In genomic region chr1:157158967-157159366, GRCh38 we compare ENCODE assay signal across 26 cellular contexts. TPM values are rescaled to one million over a fixed set of nuclear protein-coding genes. Genes with fewer than 3 reads are reported as not detected.
DNase-seq lines count a peak whose midpoint lies in the region; ATAC-seq, FAIRE-seq and TF ChIP-seq lines count a peak whose summit lies in the region.
"Had no signal": no experiment of that assay in that cellular context is flagged by ENCODE, and none has a peak within 500 bp of the region (broad histone marks: within the 10 kb centered on the region; RNA-seq: fewer than 3 reads in every experiment).

No MANE protein-coding gene starts in this region.

- no peaks in the 10 kb centered on the region for H3K23me2 ChIP-seq in H9 (ENCODE audit: insufficient read length, low read depth, low read length, poor library complexity, severe bottlenecking)
- H3K23me2 ChIP-seq in H1 (ENCODE audit: low read depth, low read length) = no peaks in the 10 kb centered on the region

- H3K4me2 ChIP-seq in H9 (ENCODE audit: insufficient read depth, insufficient read length, low read length) (no peak overlapping the region), IMR-90 (ENCODE audit: low read depth, low read length) (no peak overlapping the region), H1 (ENCODE audit: insufficient read depth in 1 of 2, low read depth in 2 of 2, low read length in 2 of 2) (no peak overlapping the region)

- no peak overlapping the region for H2BK15ac ChIP-seq in H9 (ENCODE audit: low read depth, low read length)
- no peak overlapping the region for H2BK15ac ChIP-seq in IMR-90 (ENCODE audit: low read depth, low read length)
- peak overlapping the region; percentile 53; the same call in 1 of the 2 replicates for H2BK15ac ChIP-seq in H1 (ENCODE audit: low read length)

- H4K5ac ChIP-seq in H9 (ENCODE audit: insufficient read length, low read depth, low read length) (no peak overlapping the region), IMR-90 (ENCODE audit: low read depth, low read length) (no peak overlapping the region), H1 (ENCODE audit: insufficient read length, low read depth, low read length) (no peak overlapping the region)

- H3K79me1 ChIP-seq in H9 (ENCODE audit: insufficient read depth, low read depth, low read length, poor library complexity, severe bottlenecking) (no peaks in the 10 kb centered on the region), IMR-90 (ENCODE audit: low read depth in 1 of 2, low read length in 2 of 2) (no peaks in the 10 kb centered on the region), H1 (ENCODE audit: low read depth, low read length) (no peaks in the 10 kb centered on the region)

- H3K23ac ChIP-seq in H9 (ENCODE audit: insufficient read length, low read depth, low read length) (no peak overlapping the region), IMR-90 (ENCODE audit: low read depth, low read length) (no peak overlapping the region), H1 (ENCODE audit: insufficient read length) (no peak overlapping the region)

- H3K9ac ChIP-seq in H9 (ENCODE audit: extremely low read depth, insufficient read length, low read length) (no peak overlapping the region), IMR-90 (ENCODE audit: low read depth, low read length) (no peak overlapping the region), H1 (replicated peaks in 1 of 4; ENCODE audit: extremely low read depth in 1 of 4, low read depth in 3 of 4, low read length in 3 of 4) (no peak overlapping the region)
- H3K9ac ChIP-seq: GM23248 had no signal

- BruUV-seq in IMR-90 (replicated peaks; lab: Mats Ljungman, UMichigan) = no TSS peak

- WGBS in H9 (ENCODE audit: extremely low coverage, insufficient read length, low lambda C conversion rate) = no CpG with 5 or more reads among the region's 4 CpGs
- WGBS in IMR-90 (ENCODE audit: extremely low coverage in 2 of 2, insufficient read length in 1 of 2), 2 experiments = 50% methylated on average over 1 of the region's 4 CpGs; no CpG with 5 or more reads in 1 of the 2 experiments
- 69% methylated on average over 4 of the region's 4 CpGs; no CpG with 5 or more reads in 1 of the 2 experiments for whole genome bisulfite sequencing in H1 (ENCODE audit: extremely low coverage in 1 of 2, insufficient coverage in 1 of 2, insufficient read length in 1 of 2, insufficient replicate concordance in 2 of 2, low coverage in 1 of 2, low lambda C conversion rate in 2 of 2, missing lambda C conversion rate in 1 of 2), 2 experiments

- H4K20me1 ChIP-seq in H9 (ENCODE audit: control insufficient read depth, insufficient read depth, insufficient read length) (no peaks in the 10 kb centered on the region), IMR-90 (ENCODE audit: insufficient read depth, low read length) (no peaks in the 10 kb centered on the region), H1 (replicated peaks in 1 of 2; ENCODE audit: control insufficient read depth in 1 of 2, insufficient read depth in 2 of 2, low read length in 2 of 2) (no peaks in the 10 kb centered on the region)

- H4K91ac ChIP-seq in H9 (ENCODE audit: insufficient read length, low read depth, low read length) = no peak overlapping the region
- H4K91ac ChIP-seq in IMR-90 (ENCODE audit: insufficient read depth, low read depth, low read length) = no peak overlapping the region
- no peak overlapping the region for H4K91ac ChIP-seq in H1 (replicated peaks; ENCODE audit: insufficient read length, low read length)

- no peak overlapping the region for H3K4ac ChIP-seq in H9 (ENCODE audit: low read depth, low read length)
- H3K4ac ChIP-seq in IMR-90 (ENCODE audit: low read depth, low read length) = no peak overlapping the region
- peak overlapping the region; percentile 10 for H3K4ac ChIP-seq in H1 (replicated peaks; ENCODE audit: insufficient read length, low read depth, low read length)

- CTCF ChIA-PET in IMR-90 (lab: Yijun Ruan, JAX) = interaction anchor here (4.9 kb wide), 1 partner anchor 70 kb away, joined by 88 read pairs; no protein-coding TSS in a partner anchor
- CTCF ChIA-PET in H1 (lab: Charles Lee; ENCODE audit: partially characterized antibody) = interaction anchor here (1.2 to 9.4 kb wide), 2 partner anchors 32 to 71 kb away, joined by 3 to 218 read pairs; no protein-coding TSS in a partner anchor

- H3K27me3 Mint-ChIP-seq in H9 (ENCODE audit: low read depth) (peaks cover 2% of the 10 kb centered on the region), neural crest cell (ENCODE audit: low read depth) (peaks cover 2% of the 10 kb centered on the region)

- H3K4me1 ChIP-seq in H9 (ENCODE audit: insufficient read depth, low read length) (peaks cover 13% of the 10 kb centered on the region; the same call in 1 of the 2 replicates), IMR-90 (ENCODE audit: control insufficient read depth, insufficient read depth, low read length) (peaks cover 11% of the 10 kb centered on the region), H1 (replicated peaks in 1 of 4; ENCODE audit: control insufficient read depth in 3 of 4, insufficient read depth in 4 of 4, low read length in 3 of 4) (peaks cover 16 to 28% (median 19%) of the 10 kb centered on the region in 4 experiments)
- H3K4me1 ChIP-seq in effector memory CD4-positive, alpha-beta T cell (ENCODE audit: control insufficient read depth, insufficient read depth, low read length, poor library complexity, severe bottlenecking) = peaks cover 16% of the 10 kb centered on the region

- no peaks in the 10 kb centered on the region for H3K36me3 Mint-ChIP-seq in H9 (ENCODE audit: insufficient read depth in 1 of 3, low read depth in 3 of 3)
- no peaks in the 10 kb centered on the region for H3K36me3 Mint-ChIP-seq in neural crest cell (ENCODE audit: low read depth)

- DNase-seq in H9 (no peak), IMR-90 (no peak), H1 (ENCODE audit: low read depth in 1 of 2, low spot score in 2 of 2) (no peak), neural crest cell (ENCODE audit: low read depth, low spot score) (no peak), DMS 273 (lab: John Stamatoyannopoulos, UW; ENCODE audit: unreplicated experiment) (no peak)
- no peak for DNase-seq in activated CD4-positive, alpha-beta T cell treated with anti-CD3 and anti-CD28 coated beads for 48 hours
- DNase-seq in effector memory CD4-positive, alpha-beta T cell = no peak
- DNase-seq: ACHN; BE2C; C1 segment of cervical spinal cord; Caco-2; CD4-positive, alpha-beta T cell; DMS153; DMS79; GDM1; GM23248; HFFc6 had no signal

- no peak overlapping the region for H2BK120ac ChIP-seq in H9 (ENCODE audit: low read depth, low read length, poor library complexity, severe bottlenecking)
- no peak overlapping the region for H2BK120ac ChIP-seq in IMR-90 (ENCODE audit: low read depth, low read length)
- no peak overlapping the region for H2BK120ac ChIP-seq in H1 (replicated peaks; ENCODE audit: low read depth, low read length)

- no peak for TF ChIP-seq POLR2A in IMR-90 (IDR thresholded peaks at IDR 0.05; ENCODE audit: low read depth, low read length)
- no peak for TF ChIP-seq POLR2A in H1 (IDR thresholded peaks at IDR 0.05; ENCODE audit: control extremely low read depth in 1 of 2, low read depth in 2 of 2, low read length in 2 of 2)

- H3K79me2 ChIP-seq in H9 (ENCODE audit: insufficient read depth, low read length) = no peaks in the 10 kb centered on the region
- H3K79me2 ChIP-seq in H1 (ENCODE audit: control insufficient read depth in 1 of 2, insufficient read depth in 2 of 2, low read length in 2 of 2) = no peaks in the 10 kb centered on the region

- H2AFZ ChIP-seq in H9 (ENCODE audit: low read length) (no peak overlapping the region), IMR-90 (replicated peaks; ENCODE audit: low read length, poor library complexity) (peak overlapping the region; percentile 9), H1 (ENCODE audit: low read length) (no peak overlapping the region)
- H2AFZ ChIP-seq: GM23248 had no signal

- no peaks in the 10 kb centered on the region for H3K27me3 ChIP-seq in H9 (ENCODE audit: insufficient read depth, low read length)
- H3K27me3 ChIP-seq in IMR-90 (ENCODE audit: control insufficient read depth, insufficient read depth, low read length) = peaks cover 3% of the 10 kb centered on the region; the same call in 1 of the 2 replicates
- no peaks in the 10 kb centered on the region; a peak in 1 of 7 replicates for H3K27me3 ChIP-seq in H1 (replicated peaks in 1 of 4; ENCODE audit: control insufficient read depth in 3 of 4, extremely low read depth in 1 of 4, insufficient read depth in 3 of 4, low read length in 3 of 4)
- H3K27me3 ChIP-seq in effector memory CD4-positive, alpha-beta T cell (replicated peaks; ENCODE audit: control insufficient read depth, insufficient read depth, low read length, poor library complexity, severe bottlenecking) = no peaks in the 10 kb centered on the region
- H3K27me3 ChIP-seq: BE2C had no signal

- H3K9me3 ChIP-seq in H9 (ENCODE audit: control insufficient read depth, low read depth, low read length) (no peaks in the 10 kb centered on the region), IMR-90 (ENCODE audit: control insufficient read depth, insufficient read depth, low read length) (no peaks in the 10 kb centered on the region), H1 (ENCODE audit: insufficient read depth in 2 of 2, low read depth in 1 of 2, low read length in 1 of 2) (no peaks in the 10 kb centered on the region)
- H3K9me3 ChIP-seq in effector memory CD4-positive, alpha-beta T cell (ENCODE audit: control insufficient read depth, low read length) = no peaks in the 10 kb centered on the region
- H3K9me3 ChIP-seq: BE2C, Caco-2 had no signal

- intact Hi-C loops in IMR-90 (cut with micrococcal nuclease) = no loop called here

- H3K36me3 ChIP-seq in IMR-90 (ENCODE audit: control insufficient read depth, insufficient read depth, low read length) (no peaks in the 10 kb centered on the region), H1 (ENCODE audit: control insufficient read depth in 2 of 4, insufficient read depth in 4 of 4, low read length in 3 of 4) (no peaks in the 10 kb centered on the region)
- H3K36me3 ChIP-seq in effector memory CD4-positive, alpha-beta T cell (ENCODE audit: control insufficient read depth, insufficient read depth, low read length) = no peaks in the 10 kb centered on the region
- H3K36me3 ChIP-seq: BE2C had no signal

- H3K4me3 Mint-ChIP-seq in H9 = no peak overlapping the region
- H3K4me3 Mint-ChIP-seq in neural crest cell = no peak overlapping the region
- H3K4me3 Mint-ChIP-seq: CD4-positive, alpha-beta T cell; HFFc6 had no signal

- H3K27ac Mint-ChIP-seq in H9 (peak overlapping the region in 2 of 3 experiments; percentile 59 to 78; a peak in 3 of 7 replicates), neural crest cell (ENCODE audit: unreplicated experiment) (peak overlapping the region; percentile 60)
- H3K27ac Mint-ChIP-seq: CD4-positive, alpha-beta T cell; HFFc6 had no signal

- POLR2A ChIA-PET in IMR-90 (lab: Charles Lee; ENCODE audit: unreplicated experiment) = no interaction called here
- POLR2A ChIA-PET in H1 (lab: Charles Lee; ENCODE audit: partially characterized antibody) = interaction anchor here (1.6 to 7.5 kb wide), 2 partner anchors 20 to 44 kb away, joined by 4 to 70 read pairs; partner anchors contain the start of gene ETV3

- H4K8ac ChIP-seq in H9 (replicated peaks; ENCODE audit: insufficient read length, low read depth, low read length) (no peak overlapping the region), IMR-90 (ENCODE audit: low read depth in 2 of 2, low read length in 2 of 2) (no peak overlapping the region), H1 (ENCODE audit: extremely low read depth, insufficient read depth, low read length) (no peak overlapping the region)

- H3K56ac ChIP-seq in H9 (ENCODE audit: insufficient read length, low read depth, low read length) (no peak overlapping the region), IMR-90 (ENCODE audit: extremely low read depth, insufficient read depth, low read length) (no peak overlapping the region), H1 (replicated peaks; ENCODE audit: insufficient read length, low read depth, low read length) (no peak overlapping the region)

- peaks cover 78 to 79% of the 10 kb centered on the region in 2 experiments for H3K4me1 Mint-ChIP-seq in H9
- peaks cover 35% of the 10 kb centered on the region for H3K4me1 Mint-ChIP-seq in neural crest cell

- in situ Hi-C loops in IMR-90 (cut with MboI; ENCODE audit: low sequenced_read_pairs) = no loop called here

- no peak for ATAC-seq in IMR-90 (ENCODE audit: low read depth)
- ATAC-seq in HG03342 (IDR thresholded peaks at IDR 0.05; ENCODE audit: unreplicated experiment) = no peak
- ATAC-seq: HCT116, HepG2 had no signal

- no peak overlapping the region for H3K27ac ChIP-seq in H9 (ENCODE audit: insufficient read length, low read depth, low read length)
- no peak overlapping the region for H3K27ac ChIP-seq in IMR-90 (ENCODE audit: insufficient read depth, low read length)
- no peak overlapping the region for H3K27ac ChIP-seq in H1 (ENCODE audit: low read depth, low read length)
- no peak overlapping the region for H3K27ac ChIP-seq in effector memory CD4-positive, alpha-beta T cell (ENCODE audit: insufficient read depth, low read length, poor library complexity, severe bottlenecking)
- H3K27ac ChIP-seq: GM23248 had no signal

- H3K9me1 ChIP-seq in IMR-90 (ENCODE audit: insufficient read depth, low read length) = 0 out of 2 replicates have a peak, but pooled peaks cover 3% of the 10 kb centered on the region

- H3K18ac ChIP-seq in H9 (ENCODE audit: insufficient read length, low read depth, low read length) = no peak overlapping the region
- no peak overlapping the region for H3K18ac ChIP-seq in IMR-90 (ENCODE audit: low read depth, low read length)
- no peak overlapping the region for H3K18ac ChIP-seq in H1 (ENCODE audit: extremely low read depth, low read length)

- H3K4me3 ChIP-seq in IMR-90 (ENCODE audit: insufficient read depth, low read depth, low read length) (no peak overlapping the region), H1 (ENCODE audit: extremely low read depth in 1 of 4, insufficient read depth in 2 of 4, low read depth in 3 of 4, low read length in 4 of 4) (no peak overlapping the region)
- no peak overlapping the region for H3K4me3 ChIP-seq in effector memory CD4-positive, alpha-beta T cell (ENCODE audit: insufficient read depth, low read depth, low read length, poor library complexity, severe bottlenecking)
- H3K4me3 ChIP-seq: GM23248 had no signal

- dilution Hi-C loops in IMR-90 (cut with HindIII; ENCODE audit: low sequenced_read_pairs, unreplicated experiment) = no loop called here

- H2AK5ac ChIP-seq in H9 (ENCODE audit: insufficient read length, low read length) (no peak overlapping the region), IMR-90 (ENCODE audit: low read depth, low read length) (no peak overlapping the region), H1 (ENCODE audit: low read depth, low read length) (no peak overlapping the region)

- H3K9me3 Mint-ChIP-seq in H9 = no peaks in the 10 kb centered on the region
- H3K9me3 Mint-ChIP-seq in neural crest cell = no peaks in the 10 kb centered on the region
- H3K9me3 Mint-ChIP-seq: CD4-positive, alpha-beta T cell; HFFc6 had no signal

- TF ChIP-seq EP300 in H1 (IDR thresholded peaks at IDR 0.05; ENCODE audit: borderline replicate concordance in 1 of 2, low read depth in 2 of 2, low read length in 2 of 2) = no peak

- H2AK9ac ChIP-seq in IMR-90 (replicated peaks; ENCODE audit: low read depth, low read length, poor library complexity) = no peak overlapping the region

- no peak overlapping the region for H3T11ph ChIP-seq in H9 (ENCODE audit: low read length)

- H2BK12ac ChIP-seq in H9 (ENCODE audit: insufficient read length, low read depth, low read length) (no peak overlapping the region), H1 (ENCODE audit: low read depth, low read length) (peak overlapping the region; percentile 85)

- TF ChIP-seq CTCF in H9 (conservative IDR thresholded peaks at IDR 0.05) (no peak), IMR-90 (conservative IDR thresholded peaks at IDR 0.05; ENCODE audit: low read depth, low read length) (no peak), H1 (IDR thresholded peaks at IDR 0.05; ENCODE audit: control extremely low read depth in 1 of 3, insufficient read depth in 1 of 3, low read depth in 1 of 3, low read length in 3 of 3) (no peak), neural crest cell (conservative IDR thresholded peaks at IDR 0.05) (no peak)

- TF ChIP-seq RAD21 in IMR-90 (IDR thresholded peaks at IDR 0.05; ENCODE audit: low read length) = no peak
- TF ChIP-seq RAD21 in H1 (IDR thresholded peaks at IDR 0.05 in 1 of 2, conservative IDR thresholded peaks at IDR 0.05 in 1 of 2; ENCODE audit: low read depth in 2 of 2, low read length in 2 of 2) = no peak

- H2BK5ac ChIP-seq in H9 (ENCODE audit: insufficient read length, low read length) (no peak overlapping the region), IMR-90 (ENCODE audit: low read depth, low read length, poor library complexity, severe bottlenecking) (no peak overlapping the region), H1 (ENCODE audit: low read depth, low read length) (no peak overlapping the region; the same call in 1 of the 2 replicates)

- H2BK20ac ChIP-seq in H9 (ENCODE audit: low read depth, low read length, poor library complexity, severe bottlenecking) = no peak overlapping the region
- H2BK20ac ChIP-seq in IMR-90 (ENCODE audit: low read depth, low read length) = no peak overlapping the region
- peak overlapping the region; percentile 11; the same call in 1 of the 2 replicates for H2BK20ac ChIP-seq in H1 (ENCODE audit: low read length)

- FAIRE-seq in H1 (lab: Jason Lieb, UNC) = no peak
- FAIRE-seq: A204.1, D721Med, GM12892, GM18507, H54, HepG2 had no signal

- H3K14ac ChIP-seq in H9 (ENCODE audit: insufficient read depth, low read length) (no peak overlapping the region), IMR-90 (replicated peaks; ENCODE audit: low read depth, low read length) (no peak overlapping the region), H1 (ENCODE audit: insufficient read length) (no peak overlapping the region)

RNA-seq across cellular contexts. Expression of gene ETV3, which starts 20.8 kb away (rescaled TPM):
- total RNA-seq in H9 (2021) = 36.3 and 36.4 TPM in 2 replicates
- 14.7 and 21.1 TPM in 2 replicates for total RNA-seq in IMR-90 (2012; rRNA removed)
- 6.4 and 6.8 TPM in 2 replicates for polyA plus RNA-seq in IMR-90 (2012; rRNA removed)
- 2.9 and 4.0 TPM in 2 replicates for polyA plus RNA-seq in IMR-90 (2012; cell fraction: cytosol; rRNA removed)
- polyA plus RNA-seq in IMR-90 (2012; cell fraction: nucleus; rRNA removed; ENCODE audit: low replicate concordance) = 10.0 and 112 TPM in 2 replicates
- 23.8 and 26.6 TPM in 2 replicates for total RNA-seq in H1 (2021; fragmentation: NEBNext Ultra II Directional; extraction: Animal tissue kit (Norgen Biotek cat#: 25700))
- 6.0 and 7.0 TPM in 2 replicates for polyA plus RNA-seq in H1 (2011; rRNA removed)
- polyA plus RNA-seq in H1 (2011; cell fraction: cytosol; rRNA removed) = 7.6 TPM
- polyA plus RNA-seq in H1 (2011; cell fraction: nucleus; rRNA removed) = 6.8 TPM
- polyA plus RNA-seq in H1 (2012, experiment 1 of 2) = 8.9 to 12.0 TPM (median 9.7 TPM) in 4 replicates
- 1.0 TPM for polyA plus RNA-seq in H1 (2012, experiment 2 of 2)
- 6.9 TPM for polyA plus RNA-seq in H1 (2013, experiment 1 of 2)
- 6.3 TPM for polyA plus RNA-seq in H1 (2013, experiment 2 of 2)
- polyA minus RNA-seq in H1 (2011; rRNA and poly(A)+ RNA removed) = 24.8 and 27.2 TPM in 2 replicates
- polyA minus RNA-seq in H1 (2011; cell fraction: cytosol; rRNA and poly(A)+ RNA removed) = 14.2 TPM
- 19.3 TPM for polyA minus RNA-seq in H1 (2011; cell fraction: nucleus; rRNA and poly(A)+ RNA removed)
- total RNA-seq in neural crest cell = 29.0 and 29.7 TPM in 2 replicates

RNA-seq across cellular contexts. Expression of gene ETV3L, which starts 59.4 kb away (rescaled TPM):
- total RNA-seq in H9 (2021) = 0.75 and 0.96 TPM in 2 replicates
- not detected in 2 replicates for total RNA-seq in IMR-90 (2012; rRNA removed)
- not detected in 2 replicates for polyA plus RNA-seq in IMR-90 (2012; rRNA removed)
- not detected in 2 replicates for polyA plus RNA-seq in IMR-90 (2012; cell fraction: cytosol; rRNA removed)
- 0.03 and 0.10 TPM in 2 replicates for polyA plus RNA-seq in IMR-90 (2012; cell fraction: nucleus; rRNA removed; ENCODE audit: low replicate concordance)
- total RNA-seq in H1 (2021; fragmentation: NEBNext Ultra II Directional; extraction: Animal tissue kit (Norgen Biotek cat#: 25700)) = 0.17 and 0.25 TPM in 2 replicates
- polyA plus RNA-seq in H1 (2011; rRNA removed) = 0.26 and 0.28 TPM in 2 replicates
- polyA plus RNA-seq in H1 (2011; cell fraction: cytosol; rRNA removed) = 0.36 TPM
- polyA plus RNA-seq in H1 (2011; cell fraction: nucleus; rRNA removed) = 0.29 TPM
- polyA plus RNA-seq in H1 (2012, experiment 1 of 2) = 0.24 to 0.37 TPM (median 0.31 TPM) in 3 of 4 replicates, not detected in the other
- polyA plus RNA-seq in H1 (2012, experiment 2 of 2) = 0.08 TPM
- polyA plus RNA-seq in H1 (2013, experiment 1 of 2) = 0.12 TPM
- 0.13 TPM for polyA plus RNA-seq in H1 (2013, experiment 2 of 2)
- polyA minus RNA-seq in H1 (2011; rRNA and poly(A)+ RNA removed) = 0.22 and 0.27 TPM in 2 replicates
- not detected for polyA minus RNA-seq in H1 (2011; cell fraction: cytosol; rRNA and poly(A)+ RNA removed)
- not detected for polyA minus RNA-seq in H1 (2011; cell fraction: nucleus; rRNA and poly(A)+ RNA removed)
- total RNA-seq in neural crest cell = 0.19 and 0.23 TPM in 2 replicates
- total RNA-seq: Caco-2; CD4-positive, alpha-beta T cell; Daoy; GM23248; HepG2; HFFc6 had no signal
- polyA plus RNA-seq: GM23248, HepG2 had no signal
